In the genomic region with DNA sequence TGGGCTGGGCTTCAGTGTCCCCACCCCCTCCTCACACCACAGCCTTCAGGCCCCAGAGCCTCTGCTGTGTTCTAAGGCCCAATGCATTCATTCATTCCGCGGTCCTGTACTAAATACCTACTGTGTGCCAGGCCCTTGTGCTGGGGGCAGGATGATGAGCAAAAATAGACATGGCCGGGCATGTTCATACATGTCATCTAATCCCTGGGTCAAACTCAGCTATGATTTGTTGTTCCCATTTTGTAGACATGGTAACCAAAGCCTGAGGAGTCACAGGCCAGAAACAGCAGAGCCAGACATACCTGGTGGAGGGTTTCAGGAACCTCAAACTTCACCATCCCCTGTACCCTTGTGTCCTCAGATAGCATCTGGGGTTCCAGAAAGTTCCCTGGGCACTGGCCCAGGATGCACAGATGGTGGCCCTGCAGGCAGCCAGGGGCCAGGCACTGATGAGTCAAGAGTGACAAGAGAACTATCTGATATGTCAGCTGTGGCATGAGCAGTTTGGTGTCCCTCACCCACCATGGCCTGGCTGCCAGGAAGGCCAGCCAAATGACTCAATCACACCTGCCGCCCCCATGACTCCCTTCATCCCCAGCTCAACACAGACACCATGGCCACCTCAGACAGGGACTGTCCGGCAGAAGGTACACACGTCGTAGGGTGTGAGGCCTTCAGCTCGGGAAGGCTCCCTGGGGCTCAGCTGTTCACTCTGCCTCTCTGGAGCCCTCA, we compare ENCODE assay signal across 1 cellular context.
TF ChIP-seq lines count a peak whose summit lies in the region.

No MANE protein-coding gene starts in this region.

TF ChIP-seq in SK-N-SH, 30 proteins besides CTCF, POLR2A, EP300 and RAD21 (continued from another document):
- TF ChIP-seq, protein P1, sequence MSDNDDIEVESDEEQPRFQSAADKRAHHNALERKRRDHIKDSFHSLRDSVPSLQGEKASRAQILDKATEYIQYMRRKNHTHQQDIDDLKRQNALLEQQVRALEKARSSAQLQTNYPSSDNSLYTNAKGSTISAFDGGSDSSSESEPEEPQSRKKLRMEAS (IDR thresholded peaks at IDR 0.05; ENCODE audit: low read depth) = 0 out of 2 replicates have a peak, but pooled peaks have one; percentile 25
- TF ChIP-seq, protein P2, sequence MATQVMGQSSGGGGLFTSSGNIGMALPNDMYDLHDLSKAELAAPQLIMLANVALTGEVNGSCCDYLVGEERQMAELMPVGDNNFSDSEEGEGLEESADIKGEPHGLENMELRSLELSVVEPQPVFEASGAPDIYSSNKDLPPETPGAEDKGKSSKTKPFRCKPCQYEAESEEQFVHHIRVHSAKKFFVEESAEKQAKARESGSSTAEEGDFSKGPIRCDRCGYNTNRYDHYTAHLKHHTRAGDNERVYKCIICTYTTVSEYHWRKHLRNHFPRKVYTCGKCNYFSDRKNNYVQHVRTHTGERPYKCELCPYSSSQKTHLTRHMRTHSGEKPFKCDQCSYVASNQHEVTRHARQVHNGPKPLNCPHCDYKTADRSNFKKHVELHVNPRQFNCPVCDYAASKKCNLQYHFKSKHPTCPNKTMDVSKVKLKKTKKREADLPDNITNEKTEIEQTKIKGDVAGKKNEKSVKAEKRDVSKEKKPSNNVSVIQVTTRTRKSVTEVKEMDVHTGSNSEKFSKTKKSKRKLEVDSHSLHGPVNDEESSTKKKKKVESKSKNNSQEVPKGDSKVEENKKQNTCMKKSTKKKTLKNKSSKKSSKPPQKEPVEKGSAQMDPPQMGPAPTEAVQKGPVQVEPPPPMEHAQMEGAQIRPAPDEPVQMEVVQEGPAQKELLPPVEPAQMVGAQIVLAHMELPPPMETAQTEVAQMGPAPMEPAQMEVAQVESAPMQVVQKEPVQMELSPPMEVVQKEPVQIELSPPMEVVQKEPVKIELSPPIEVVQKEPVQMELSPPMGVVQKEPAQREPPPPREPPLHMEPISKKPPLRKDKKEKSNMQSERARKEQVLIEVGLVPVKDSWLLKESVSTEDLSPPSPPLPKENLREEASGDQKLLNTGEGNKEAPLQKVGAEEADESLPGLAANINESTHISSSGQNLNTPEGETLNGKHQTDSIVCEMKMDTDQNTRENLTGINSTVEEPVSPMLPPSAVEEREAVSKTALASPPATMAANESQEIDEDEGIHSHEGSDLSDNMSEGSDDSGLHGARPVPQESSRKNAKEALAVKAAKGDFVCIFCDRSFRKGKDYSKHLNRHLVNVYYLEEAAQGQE (IDR thresholded peaks at IDR 0.05; ENCODE audit: low read depth, low read length) = no peak
- TF ChIP-seq RXRA (IDR thresholded peaks at IDR 0.05; ENCODE audit: borderline replicate concordance, low read depth) (peak; percentile 39; the same call in 1 of the 2 replicates), FOSL2 (IDR thresholded peaks at IDR 0.05; ENCODE audit: borderline replicate concordance, low read depth) (no peak; the same call in 1 of the 2 replicates), JUND (IDR thresholded peaks at IDR 0.05) (no peak), TCF12 (IDR thresholded peaks at IDR 0.05) (peak; percentile 83)
- TF ChIP-seq, protein P3, sequence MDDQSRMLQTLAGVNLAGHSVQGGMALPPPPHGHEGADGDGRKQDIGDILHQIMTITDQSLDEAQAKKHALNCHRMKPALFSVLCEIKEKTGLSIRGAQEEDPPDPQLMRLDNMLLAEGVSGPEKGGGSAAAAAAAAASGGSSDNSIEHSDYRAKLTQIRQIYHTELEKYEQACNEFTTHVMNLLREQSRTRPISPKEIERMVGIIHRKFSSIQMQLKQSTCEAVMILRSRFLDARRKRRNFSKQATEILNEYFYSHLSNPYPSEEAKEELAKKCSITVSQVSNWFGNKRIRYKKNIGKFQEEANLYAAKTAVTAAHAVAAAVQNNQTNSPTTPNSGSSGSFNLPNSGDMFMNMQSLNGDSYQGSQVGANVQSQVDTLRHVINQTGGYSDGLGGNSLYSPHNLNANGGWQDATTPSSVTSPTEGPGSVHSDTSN (IDR thresholded peaks at IDR 0.05) = peak; percentile 68
- TF ChIP-seq, protein P4, sequence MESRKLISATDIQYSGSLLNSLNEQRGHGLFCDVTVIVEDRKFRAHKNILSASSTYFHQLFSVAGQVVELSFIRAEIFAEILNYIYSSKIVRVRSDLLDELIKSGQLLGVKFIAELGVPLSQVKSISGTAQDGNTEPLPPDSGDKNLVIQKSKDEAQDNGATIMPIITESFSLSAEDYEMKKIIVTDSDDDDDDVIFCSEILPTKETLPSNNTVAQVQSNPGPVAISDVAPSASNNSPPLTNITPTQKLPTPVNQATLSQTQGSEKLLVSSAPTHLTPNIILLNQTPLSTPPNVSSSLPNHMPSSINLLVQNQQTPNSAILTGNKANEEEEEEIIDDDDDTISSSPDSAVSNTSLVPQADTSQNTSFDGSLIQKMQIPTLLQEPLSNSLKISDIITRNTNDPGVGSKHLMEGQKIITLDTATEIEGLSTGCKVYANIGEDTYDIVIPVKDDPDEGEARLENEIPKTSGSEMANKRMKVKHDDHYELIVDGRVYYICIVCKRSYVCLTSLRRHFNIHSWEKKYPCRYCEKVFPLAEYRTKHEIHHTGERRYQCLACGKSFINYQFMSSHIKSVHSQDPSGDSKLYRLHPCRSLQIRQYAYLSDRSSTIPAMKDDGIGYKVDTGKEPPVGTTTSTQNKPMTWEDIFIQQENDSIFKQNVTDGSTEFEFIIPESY (IDR thresholded peaks at IDR 0.05; ENCODE audit: borderline replicate concordance, low read depth) = no peak
